ENCODE assay signal across 29 cellular contexts in genomic region chr9:83988411-83988810, GRCh38. TPM values are rescaled to one million over a fixed set of nuclear protein-coding genes. Genes with fewer than 3 reads are reported as not detected.
DNase-seq lines count a peak whose midpoint lies in the region; ATAC-seq, FAIRE-seq and TF ChIP-seq lines count a peak whose summit lies in the region.
"Had no signal": no experiment of that assay in that cellular context is flagged by ENCODE, and none has a peak within 500 bp of the region (broad histone marks: within the 10 kb centered on the region; RNA-seq: fewer than 3 reads in every experiment).

No MANE protein-coding gene starts in this region.

- no peak overlapping the region for H3K4ac ChIP-seq in IMR-90 (ENCODE audit: low read depth, low read length)

- H3K27ac ChIP-seq in 22Rv1: peak overlapping the region; percentile 19
- H3K27ac ChIP-seq in IMR-90 (ENCODE audit: insufficient read depth, low read length): no peak overlapping the region
- H3K27ac ChIP-seq: A549, HL-60, SJCRH30 had no signal

- H3K36me3 Mint-ChIP-seq in immature natural killer cell (peaks cover 0 to 6% (median 4%) of the 10 kb centered on the region in 3 donors), neural crest cell (ENCODE audit: low read depth) (peaks cover 18% of the 10 kb centered on the region)
- H3K36me3 Mint-ChIP-seq in activated T-helper 2 cell treated with anti-CD3 and anti-CD28 coated beads, Interferon-gamma antibody, Interleukin-2, Interleukin-4, amounts not matched to agents 10 μg/mL and 5 μg/mL and 100 μg/mL, durations not matched to agents 14 hours and 24 hours and 36 hours (ENCODE audit: low read depth): peaks cover 38% of the 10 kb centered on the region

- no peaks in the 10 kb centered on the region for H3K9me1 ChIP-seq in IMR-90 (ENCODE audit: insufficient read depth, low read length)

- TF ChIP-seq CTCF in 22Rv1 (IDR thresholded peaks at IDR 0.05): no peak
- TF ChIP-seq CTCF in IMR-90 (conservative IDR thresholded peaks at IDR 0.05; ENCODE audit: low read depth, low read length): no peak
- TF ChIP-seq CTCF in neural crest cell (conservative IDR thresholded peaks at IDR 0.05): no peak

- FAIRE-seq in urothelium cell line (lab: Jason Lieb, UNC): no peak
- FAIRE-seq: A549, GM12891, GM19239 had no signal

- H2AFZ ChIP-seq in IMR-90 (replicated peaks; ENCODE audit: low read length, poor library complexity): no peak overlapping the region

- H3K4me2 ChIP-seq in IMR-90 (ENCODE audit: low read depth, low read length): no peak overlapping the region
- H3K4me2 ChIP-seq: A549 had no signal

- POLR2A ChIA-PET in IMR-90 (lab: Charles Lee; ENCODE audit: unreplicated experiment): no interaction called here

- peaks cover 3% of the 10 kb centered on the region; the same call in 1 of the 2 replicates for H3K36me3 ChIP-seq in IMR-90 (ENCODE audit: control insufficient read depth, insufficient read depth, low read length)

- H3K14ac ChIP-seq in IMR-90 (replicated peaks; ENCODE audit: low read depth, low read length): no peak overlapping the region

- ATAC-seq in IMR-90 (ENCODE audit: low read depth): no peak
- ATAC-seq: A549, PC-3, Right ventricle myocardium inferior, SK-N-SH treated with all-trans-retinoic acid at 6 μM for 48 hours had no signal

- no TSS peak for BruUV-seq in IMR-90 (replicated peaks; lab: Mats Ljungman, UMichigan)

- H3K9me3 Mint-ChIP-seq in immature natural killer cell (no peaks in the 10 kb centered on the region), neural crest cell (peaks cover 4% of the 10 kb centered on the region)
- peaks cover 4% of the 10 kb centered on the region for H3K9me3 Mint-ChIP-seq in activated T-helper 2 cell treated with anti-CD3 and anti-CD28 coated beads, Interferon-gamma antibody, Interleukin-2, Interleukin-4, amounts not matched to agents 10 μg/mL and 5 μg/mL and 100 μg/mL, durations not matched to agents 14 hours and 24 hours and 36 hours
- H3K9me3 Mint-ChIP-seq: CD14-positive monocyte; CD8-positive, alpha-beta memory T cell had no signal

- H3K4me1 Mint-ChIP-seq in immature natural killer cell (peaks cover 17 to 31% of the 10 kb centered on the region in 2 donors), neural crest cell (peaks cover 28% of the 10 kb centered on the region)
- H3K4me1 Mint-ChIP-seq in activated T-helper 2 cell treated with anti-CD3 and anti-CD28 coated beads, Interferon-gamma antibody, Interleukin-2, Interleukin-4, amounts not matched to agents 10 μg/mL and 5 μg/mL and 100 μg/mL, durations not matched to agents 14 hours and 24 hours and 36 hours (ENCODE audit: low read depth): peaks cover 38% of the 10 kb centered on the region

- TF ChIP-seq RAD21 in IMR-90 (IDR thresholded peaks at IDR 0.05; ENCODE audit: low read length): no peak

- no peak overlapping the region for H2BK120ac ChIP-seq in IMR-90 (ENCODE audit: low read depth, low read length)

- no peaks in the 10 kb centered on the region for H3K9me3 ChIP-seq in IMR-90 (ENCODE audit: control insufficient read depth, insufficient read depth, low read length)
- H3K9me3 ChIP-seq: A549, SJCRH30 had no signal

- H4K8ac ChIP-seq in IMR-90 (ENCODE audit: low read depth in 2 of 2, low read length in 2 of 2): no peak overlapping the region

- H3K4me3 Mint-ChIP-seq in immature natural killer cell (peak overlapping the region in 2 of 5 donors; percentile 32 to 42), neural crest cell (no peak overlapping the region)
- no peak overlapping the region for H3K4me3 Mint-ChIP-seq in activated T-helper 2 cell treated with anti-CD3 and anti-CD28 coated beads, Interferon-gamma antibody, Interleukin-2, Interleukin-4, amounts not matched to agents 10 μg/mL and 5 μg/mL and 100 μg/mL, durations not matched to agents 14 hours and 24 hours and 36 hours (ENCODE audit: low read depth)
- H3K4me3 Mint-ChIP-seq: CD14-positive monocyte had no signal

- no peak overlapping the region for H2BK5ac ChIP-seq in IMR-90 (ENCODE audit: low read depth, low read length, poor library complexity, severe bottlenecking)

- DNase-seq in IMR-90 (no peak), immature natural killer cell (no peak), neural crest cell (ENCODE audit: low read depth, low spot score) (no peak), T-helper 1 cell (no peak), urothelium cell line (ENCODE audit: low spot score) (no peak)
- no peak for DNase-seq in activated T-helper 2 cell treated with anti-CD3 and anti-CD28 coated beads, Interferon-gamma antibody, Interleukin-2, Interleukin-4, amounts not matched to agents 10 μg/mL and 5 μg/mL and 100 μg/mL, durations not matched to agents 14 hours and 24 hours and 36 hours (ENCODE audit: low spot score)
- DNase-seq: AML-193; CD8-positive, alpha-beta memory T cell; DMS 273 treated with DMSO at 0.1 percent for 48 hours; DMS79; GF-D8; Karpas-422; MV-4-11; NCI-H1105; NCI-H1436 treated with DMSO at 0.1 percent for 48 hours; NCI-H187 treated with DMSO at 0.1 percent for 48 hours; NCI-H2107; NCI-H524; NCI-H748 treated with DMSO at 0.1 percent for 48 hours; PC-3; SJCRH30 had no signal

- no peak overlapping the region for H2AK9ac ChIP-seq in IMR-90 (replicated peaks; ENCODE audit: low read depth, low read length, poor library complexity)

- no peak overlapping the region for H3K18ac ChIP-seq in IMR-90 (ENCODE audit: low read depth, low read length)

- peak overlapping the region; percentile 73; the same call in 1 of the 2 replicates for H2AK5ac ChIP-seq in IMR-90 (ENCODE audit: low read depth, low read length)

- no peak for TF ChIP-seq POLR2A in IMR-90 (IDR thresholded peaks at IDR 0.05; ENCODE audit: low read depth, low read length)

- H4K20me1 ChIP-seq in IMR-90 (ENCODE audit: insufficient read depth, low read length): no peaks in the 10 kb centered on the region

- H3K27me3 Mint-ChIP-seq in immature natural killer cell (ENCODE audit: low read depth in 3 of 3): peaks cover 0 to 8% (median 3%) of the 10 kb centered on the region in 3 donors
- H3K27me3 Mint-ChIP-seq in neural crest cell (ENCODE audit: low read depth): no peaks in the 10 kb centered on the region
- H3K27me3 Mint-ChIP-seq in activated T-helper 2 cell treated with anti-CD3 and anti-CD28 coated beads, Interferon-gamma antibody, Interleukin-2, Interleukin-4, amounts not matched to agents 10 μg/mL and 5 μg/mL and 100 μg/mL, durations not matched to agents 14 hours and 24 hours and 36 hours (ENCODE audit: low read depth): no peaks in the 10 kb centered on the region
- H3K27me3 Mint-ChIP-seq: CD8-positive, alpha-beta memory T cell had no signal

- peaks cover 16 to 30% of the 10 kb centered on the region in 2 experiments for H3K79me1 ChIP-seq in IMR-90 (ENCODE audit: low read depth in 1 of 2, low read length in 2 of 2)

- dilution Hi-C loops in IMR-90 (cut with HindIII; ENCODE audit: low sequenced_read_pairs, unreplicated experiment): no loop called here

- no peak overlapping the region for H3K56ac ChIP-seq in IMR-90 (ENCODE audit: extremely low read depth, insufficient read depth, low read length)

- H3K4me3 ChIP-seq in IMR-90 (ENCODE audit: insufficient read depth, low read depth, low read length): no peak overlapping the region
- H3K4me3 ChIP-seq: A549, SJCRH30 had no signal

- intact Hi-C loops in IMR-90 (cut with micrococcal nuclease): loop anchor here (10.0 kb wide), 1 partner anchor 284 kb away; the partner anchor contains the start of gene UBQLN1
- intact Hi-C loops in activated T-helper 2 cell treated with anti-CD3 and anti-CD28 coated beads, Interferon-gamma antibody, Interleukin-2, Interleukin-4, amounts not matched to agents 10 μg/mL and 5 μg/mL and 100 μg/mL, durations not matched to agents 14 hours and 24 hours and 36 hours (cut with micrococcal nuclease): no loop called here

- CTCF ChIA-PET in IMR-90 (lab: Yijun Ruan, JAX): no interaction called here

- H3K4me1 ChIP-seq in IMR-90 (ENCODE audit: control insufficient read depth, insufficient read depth, low read length): peaks cover 2% of the 10 kb centered on the region

- peak overlapping the region; percentile 17 to 82 (median 54) for H3K27ac Mint-ChIP-seq in immature natural killer cell
- H3K27ac Mint-ChIP-seq in neural crest cell (ENCODE audit: unreplicated experiment): peak overlapping the region; percentile 91
- no peak overlapping the region for H3K27ac Mint-ChIP-seq in activated T-helper 2 cell treated with anti-CD3 and anti-CD28 coated beads, Interferon-gamma antibody, Interleukin-2, Interleukin-4, amounts not matched to agents 10 μg/mL and 5 μg/mL and 100 μg/mL, durations not matched to agents 14 hours and 24 hours and 36 hours

- H3K9ac ChIP-seq in IMR-90 (ENCODE audit: low read depth, low read length): no peak overlapping the region

- H4K91ac ChIP-seq in IMR-90 (ENCODE audit: insufficient read depth, low read depth, low read length): no peak overlapping the region

- no CpG with 5 or more reads among the region's 2 CpGs for WGBS in IMR-90 (ENCODE audit: extremely low coverage in 2 of 2, insufficient read length in 1 of 2), 2 experiments

- no peaks in the 10 kb centered on the region for H3K27me3 ChIP-seq in IMR-90 (ENCODE audit: control insufficient read depth, insufficient read depth, low read length)
- H3K27me3 ChIP-seq: SJCRH30 had no signal

- H2BK20ac ChIP-seq in IMR-90 (ENCODE audit: low read depth, low read length): no peak overlapping the region

- no peak overlapping the region for H2BK15ac ChIP-seq in IMR-90 (ENCODE audit: low read depth, low read length)

- H3K23ac ChIP-seq in IMR-90 (ENCODE audit: low read depth, low read length): 0 out of 2 replicates have a peak overlapping the region, but pooled peaks have one; percentile 17

- H4K5ac ChIP-seq in IMR-90 (ENCODE audit: low read depth, low read length): no peak overlapping the region

- in situ Hi-C loops in IMR-90 (cut with MboI; ENCODE audit: low sequenced_read_pairs): no loop called here

RNA-seq across cellular contexts. Expression of gene RMI1, which starts 7.8 kb away (rescaled TPM):
- total RNA-seq in IMR-90 (2012; rRNA removed) (6.8 and 12.8 TPM in 2 replicates), neural crest cell (37.3 and 37.6 TPM in 2 replicates)
- polyA plus RNA-seq in IMR-90 (2012; rRNA removed) (2.7 and 4.4 TPM in 2 replicates), immature natural killer cell (1 to 10 TPM; 4.5 to 7.4 (median 4.9) TPM)
- 0.38 and 0.65 TPM in 2 replicates for polyA plus RNA-seq in IMR-90 (2012; cell fraction: cytosol; rRNA removed)
- polyA plus RNA-seq in IMR-90 (2012; cell fraction: nucleus; rRNA removed; ENCODE audit: low replicate concordance): 0.11 and 1.7 TPM in 2 replicates
- 26.1 and 27.3 TPM in 2 replicates for total RNA-seq in activated T-helper 2 cell treated with anti-CD3 and anti-CD28 coated beads, Interferon-gamma antibody, Interleukin-2, Interleukin-4, amounts not matched to agents 10 μg/mL and 5 μg/mL and 100 μg/mL, durations not matched to agents 14 hours and 24 hours and 36 hours

RNA-seq across cellular contexts. Expression of gene HNRNPK, which starts 8.4 kb away (rescaled TPM):
- total RNA-seq in IMR-90 (2012; rRNA removed): 422 and 601 TPM in 2 replicates
- 419 and 458 TPM in 2 replicates for polyA plus RNA-seq in IMR-90 (2012; rRNA removed)
- polyA plus RNA-seq in IMR-90 (2012; cell fraction: cytosol; rRNA removed): 149 and 205 TPM in 2 replicates
- 124 and 330 TPM in 2 replicates for polyA plus RNA-seq in IMR-90 (2012; cell fraction: nucleus; rRNA removed; ENCODE audit: low replicate concordance)
- 1,000 to 10,000 TPM in 1 of 3 donors, 100 to 1,000 TPM in 2; 752 to 1,158 (median 931) TPM for polyA plus RNA-seq in immature natural killer cell
- 921 and 943 TPM in 2 replicates for total RNA-seq in neural crest cell
- total RNA-seq in activated T-helper 2 cell treated with anti-CD3 and anti-CD28 coated beads, Interferon-gamma antibody, Interleukin-2, Interleukin-4, amounts not matched to agents 10 μg/mL and 5 μg/mL and 100 μg/mL, durations not matched to agents 14 hours and 24 hours and 36 hours: 855 and 856 TPM in 2 replicates
